ENCODE assay signal across 20 cellular contexts in genomic region chr11:76701701-76702100, GRCh38. TPM values are rescaled to one million over a fixed set of nuclear protein-coding genes. Genes with fewer than 3 reads are reported as not detected.
A peak's percentile ranks its signal among the peaks of the same experiment; 100 is the strongest.
DNase-seq lines count a peak whose midpoint lies in the region; ATAC-seq, FAIRE-seq and TF ChIP-seq lines count a peak whose summit lies in the region.
"Had no signal": no experiment of that assay in that cellular context is flagged by ENCODE, and none has a peak within 500 bp of the region (broad histone marks: within the 10 kb centered on the region; RNA-seq: fewer than 3 reads in every experiment).

No MANE protein-coding gene starts in this region.

- no peak overlapping the region for H2AFZ ChIP-seq in mesenchymal stem cell (ENCODE audit: low read depth, low read length)

- no peak for TF ChIP-seq CTCF in cardiac fibroblast (IDR thresholded peaks at IDR 0.05; ENCODE audit: low read depth, low read length)

- no peak overlapping the region for H3K4me2 ChIP-seq in mesenchymal stem cell (ENCODE audit: low read length, poor library complexity, severe bottlenecking)
- H3K4me2 ChIP-seq: KMS-11 had no signal

- H2BK120ac ChIP-seq in mesenchymal stem cell (ENCODE audit: low read depth, low read length): peak overlapping the region; percentile 0

- H3K27me3 ChIP-seq in MG63 (no peaks in the 10 kb centered on the region), mesenchymal stem cell (ENCODE audit: control insufficient read depth in 1 of 2, insufficient read depth in 1 of 2, low read length in 2 of 2) (no peaks in the 10 kb centered on the region), small intestine (ENCODE audit: control insufficient read depth in 2 of 2, insufficient read depth in 2 of 2, low read length in 2 of 2) (no peaks in the 10 kb centered on the region)
- H3K27me3 ChIP-seq: esophagus muscularis mucosa had no signal

- H4K8ac ChIP-seq in mesenchymal stem cell (ENCODE audit: low read length): peak overlapping the region; percentile 1

- H2BK5ac ChIP-seq in mesenchymal stem cell (ENCODE audit: low read depth, low read length, poor library complexity, severe bottlenecking): no peak overlapping the region

- H3K4me3 ChIP-seq in MG63 (no peak overlapping the region), cardiac fibroblast (replicated peaks in 1 of 2; ENCODE audit: low read depth in 2 of 2, low read length in 2 of 2) (no peak overlapping the region), mesenchymal stem cell (ENCODE audit: insufficient read depth in 1 of 2, low read depth in 1 of 2, low read length in 2 of 2) (no peak overlapping the region), small intestine (ENCODE audit: low read depth in 1 of 2, low read length in 2 of 2) (no peak overlapping the region)
- H3K4me3 ChIP-seq: esophagus muscularis mucosa, prostate gland had no signal

- H3K4me1 ChIP-seq in mesenchymal stem cell (ENCODE audit: control insufficient read depth, insufficient read depth, low read depth, low read length): peaks cover 36% of the 10 kb centered on the region
- H3K4me1 ChIP-seq in small intestine (ENCODE audit: control insufficient read depth in 2 of 2, insufficient read depth in 1 of 2, low read depth in 1 of 2, low read length in 1 of 2): no peaks in the 10 kb centered on the region
- H3K4me1 ChIP-seq: prostate gland had no signal

- peak; percentile 83 for DNase-seq in AG20443 (ENCODE audit: low spot score)
- DNase-seq in MG63: peak; percentile 18
- DNase-seq in cardiac fibroblast (ENCODE audit: low read depth in 2 of 2): peak; percentile 57
- peak; percentile 66 for DNase-seq in mesenchymal stem cell
- no peak for DNase-seq in activated effector memory CD4-positive, alpha-beta T cell treated with Interleukin-2 at 50 U/mL for 16 hours
- no peak for DNase-seq in KG1 (lab: John Stamatoyannopoulos, UW)
- no peak for DNase-seq in small intestine
- DNase-seq: activated CD8-positive, alpha-beta memory T cell treated with anti-CD3 and anti-CD28 coated beads for 24 hours; activated naive CD4-positive, alpha-beta T cell treated with anti-CD3 and anti-CD28 coated beads for 36 hours; NCI-H2029 treated with DMSO at 0.1 percent for 48 hours; SHP77; stimulated activated CD4-positive, alpha-beta T cell treated with anti-CD3 and anti-CD28 coated beads, Interleukin-4, amount 100 ng/mL, for 1 hour had no signal

- peak overlapping the region in 1 of 2 experiments; percentile 40 for H3K18ac ChIP-seq in mesenchymal stem cell (ENCODE audit: low read depth in 1 of 2, low read length in 2 of 2)

- H3K23ac ChIP-seq in mesenchymal stem cell (ENCODE audit: low read length in 2 of 2): peak overlapping the region in 1 of 2 experiments; percentile 34

- H3K79me1 ChIP-seq in mesenchymal stem cell (replicated peaks; ENCODE audit: low read length, poor library complexity, severe bottlenecking): no peaks in the 10 kb centered on the region

- FAIRE-seq in small intestine (lab: Jason Lieb, UNC): no peak
- FAIRE-seq: colon, islet of Langerhans had no signal

- H3K14ac ChIP-seq in mesenchymal stem cell (ENCODE audit: low read length in 2 of 2): peak overlapping the region in 1 of 2 experiments; percentile 87

- H3K4ac ChIP-seq in mesenchymal stem cell (ENCODE audit: low read depth in 1 of 2, low read length in 2 of 2): peak overlapping the region in 1 of 2 experiments; percentile 19

- no peak overlapping the region for H3K27ac ChIP-seq in mesenchymal stem cell (ENCODE audit: low read length, poor library complexity, severe bottlenecking)
- no peak overlapping the region for H3K27ac ChIP-seq in small intestine (ENCODE audit: low read depth in 1 of 2, low read length in 1 of 2)
- H3K27ac ChIP-seq: C4-2B, esophagus muscularis mucosa, KMS-11, prostate gland had no signal

- H2BK15ac ChIP-seq in mesenchymal stem cell (ENCODE audit: low read depth, poor library complexity, severe bottlenecking): no peak overlapping the region

- H3K9ac ChIP-seq in mesenchymal stem cell (ENCODE audit: low read length): peak overlapping the region; percentile 65
- H3K9ac ChIP-seq: KMS-11 had no signal

- H3K36me3 ChIP-seq in MG63 (no peaks in the 10 kb centered on the region), mesenchymal stem cell (ENCODE audit: control insufficient read depth in 1 of 2, insufficient read depth in 2 of 2, low read depth in 1 of 2, low read length in 2 of 2) (no peaks in the 10 kb centered on the region), small intestine (ENCODE audit: control insufficient read depth in 2 of 2, insufficient read depth in 2 of 2, low read length in 2 of 2) (no peaks in the 10 kb centered on the region)
- H3K36me3 ChIP-seq: esophagus muscularis mucosa, prostate gland had no signal

- peak overlapping the region; percentile 22 for H4K91ac ChIP-seq in mesenchymal stem cell (ENCODE audit: low read length)

- 17% methylated on average over 3 of the region's 5 CpGs for WGBS in mesenchymal stem cell
- 83% methylated on average over 5 of the region's 5 CpGs for WGBS in small intestine, 3 donors

- peak overlapping the region; percentile 2 for H2AK5ac ChIP-seq in mesenchymal stem cell (ENCODE audit: low read length, severe bottlenecking)

- ATAC-seq in HG03159 (IDR thresholded peaks at IDR 0.05; ENCODE audit: unreplicated experiment): no peak
- ATAC-seq: stimulated activated effector memory CD8-positive, alpha-beta T cell treated with anti-CD3 and anti-CD28 coated beads, Interleukin-12 subunit alpha, Interleukin-12 subunit beta, amount 100 ng/mL, for 72 hours had no signal

- H2BK12ac ChIP-seq in mesenchymal stem cell (ENCODE audit: low read length in 2 of 2): peak overlapping the region; percentile 16 to 28

- H3K9me3 ChIP-seq in MG63: no peaks in the 10 kb centered on the region
- H3K9me3 ChIP-seq in mesenchymal stem cell (ENCODE audit: control insufficient read depth, low read length): peaks cover 3% of the 10 kb centered on the region
- no peaks in the 10 kb centered on the region for H3K9me3 ChIP-seq in small intestine (ENCODE audit: control insufficient read depth, low read depth)
- H3K9me3 ChIP-seq: prostate gland had no signal

RNA-seq across cellular contexts. Expression of gene LRRC32, which starts 31.2 kb away (rescaled TPM):
- not detected in 2 replicates for total RNA-seq in MG63 (2014; rRNA removed; shearing (Covaris generic); ENCODE audit: low replicate concordance)
- polyA plus RNA-seq in mesenchymal stem cell (2013, experiment 1 of 2): 35.9 TPM
- 36.0 TPM for polyA plus RNA-seq in mesenchymal stem cell (2013, experiment 2 of 2)
- polyA plus RNA-seq in small intestine: 10 to 100 TPM in 1 of 3 donors, 1 to 10 TPM in 2; 2.2 to 44.7 (median 4.1) TPM

Comparison
In these comparisons a context has a peak if more than half of its experiments do, and no peak if none do; other contexts are left out.
1. DNase-seq: peak in AG20443 (single experiment), MG63 (single experiment), cardiac fibroblast (2 of 2) and mesenchymal stem cell (single experiment); none in activated effector memory CD4-positive, alpha-beta T cell treated with Interleukin-2 at 50 U/mL for 16 hours (single experiment), KG1 (single experiment) and small intestine (single experiment).